Comparison of ENCODE assay signal across 1 cellular context in genomic region chr3:81985996-81986723, GRCh38.
A peak's percentile ranks its signal among the peaks of the same experiment; 100 is the strongest.
TF ChIP-seq lines count a peak whose summit lies in the region.

No MANE protein-coding gene starts in this region.

TF ChIP-seq in HepG2, 621 proteins besides CTCF, POLR2A, EP300 and RAD21 (continued from another document and continues in another):
- TF ChIP-seq, protein P1, sequence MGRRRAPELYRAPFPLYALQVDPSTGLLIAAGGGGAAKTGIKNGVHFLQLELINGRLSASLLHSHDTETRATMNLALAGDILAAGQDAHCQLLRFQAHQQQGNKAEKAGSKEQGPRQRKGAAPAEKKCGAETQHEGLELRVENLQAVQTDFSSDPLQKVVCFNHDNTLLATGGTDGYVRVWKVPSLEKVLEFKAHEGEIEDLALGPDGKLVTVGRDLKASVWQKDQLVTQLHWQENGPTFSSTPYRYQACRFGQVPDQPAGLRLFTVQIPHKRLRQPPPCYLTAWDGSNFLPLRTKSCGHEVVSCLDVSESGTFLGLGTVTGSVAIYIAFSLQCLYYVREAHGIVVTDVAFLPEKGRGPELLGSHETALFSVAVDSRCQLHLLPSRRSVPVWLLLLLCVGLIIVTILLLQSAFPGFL (CRISPR knock-in tag; IDR thresholded peaks at IDR 0.05), result no peak
- TF ChIP-seq AKNA (CRISPR knock-in tag; IDR thresholded peaks at IDR 0.05; ENCODE audit: borderline replicate concordance) (0 out of 2 replicates have a peak, but pooled peaks have one; percentile 37), KLF12 (CRISPR knock-in tag; IDR thresholded peaks at IDR 0.05; ENCODE audit: borderline replicate concordance) (no peak), SOX5 (CRISPR knock-in tag; IDR thresholded peaks at IDR 0.05; ENCODE audit: borderline replicate concordance) (peak; percentile 29; the same call in 1 of the 2 replicates), MAZ (IDR thresholded peaks at IDR 0.05; ENCODE audit: borderline replicate concordance, low read depth, low read length) (0 out of 2 replicates have a peak, but pooled peaks have one; percentile 10), MAZ (CRISPR knock-in tag; IDR thresholded peaks at IDR 0.05; ENCODE audit: low read depth) (no peak), HNRNPLL (IDR thresholded peaks at IDR 0.05; ENCODE audit: low read depth, low read length, poor library complexity, severe bottlenecking) (no peak), ATF6 (CRISPR knock-in tag; conservative IDR thresholded peaks at IDR 0.05) (no peak), TEF (CRISPR knock-in tag; IDR thresholded peaks at IDR 0.05) (no peak), SSRP1 (CRISPR knock-in tag; IDR thresholded peaks at IDR 0.05) (no peak), ZNF337 (CRISPR knock-in tag; IDR thresholded peaks at IDR 0.05; ENCODE audit: borderline replicate concordance, low read depth) (no peak), ZNF484 (CRISPR knock-in tag; IDR thresholded peaks at IDR 0.05; ENCODE audit: borderline replicate concordance, low read depth) (no peak), IRF2 (CRISPR knock-in tag; IDR thresholded peaks at IDR 0.05) (0 out of 2 replicates have a peak, but pooled peaks have one; percentile 21), SAFB2 (CRISPR knock-in tag; IDR thresholded peaks at IDR 0.05; ENCODE audit: borderline replicate concordance, low read depth) (no peak), SMARCC2 (IDR thresholded peaks at IDR 0.05) (no peak), ZBTB10 (CRISPR knock-in tag; IDR thresholded peaks at IDR 0.05; ENCODE audit: borderline replicate concordance) (no peak), E2F2 (CRISPR knock-in tag; IDR thresholded peaks at IDR 0.05; ENCODE audit: borderline replicate concordance) (no peak), ZC3H4 (CRISPR knock-in tag; IDR thresholded peaks at IDR 0.05; ENCODE audit: borderline replicate concordance) (no peak; the same call in 1 of the 2 replicates), ZNF7 (CRISPR knock-in tag; IDR thresholded peaks at IDR 0.05) (no peak), PLRG1 (conservative IDR thresholded peaks at IDR 0.05) (no peak), NRL (CRISPR knock-in tag; IDR thresholded peaks at IDR 0.05; ENCODE audit: borderline replicate concordance) (no peak), JUN (CRISPR knock-in tag; IDR thresholded peaks at IDR 0.05) (no peak), ZSCAN30 (CRISPR knock-in tag; IDR thresholded peaks at IDR 0.05) (no peak), ZNF557 (CRISPR knock-in tag; IDR thresholded peaks at IDR 0.05) (no peak; the same call in 1 of the 2 replicates), IKZF4 (CRISPR knock-in tag; IDR thresholded peaks at IDR 0.05; ENCODE audit: borderline replicate concordance, low read depth, not compliant biosample characterization) (no peak), NFKBIZ (CRISPR knock-in tag; IDR thresholded peaks at IDR 0.05) (no peak), GRHL1 (CRISPR knock-in tag; conservative IDR thresholded peaks at IDR 0.05) (no peak), ZFP36L2 (CRISPR knock-in tag; IDR thresholded peaks at IDR 0.05) (no peak), JUNB (CRISPR knock-in tag; IDR thresholded peaks at IDR 0.05; ENCODE audit: borderline replicate concordance) (no peak), MZF1 (CRISPR knock-in tag; IDR thresholded peaks at IDR 0.05; ENCODE audit: borderline replicate concordance) (no peak), TEAD2 (CRISPR knock-in tag; IDR thresholded peaks at IDR 0.05) (no peak), ZMYM2 (CRISPR knock-in tag; IDR thresholded peaks at IDR 0.05) (no peak), NR3C1 (CRISPR knock-in tag; IDR thresholded peaks at IDR 0.05) (no peak), CEBPG (CRISPR knock-in tag; IDR thresholded peaks at IDR 0.05) (peak; percentile 25), HDAC6 (IDR thresholded peaks at IDR 0.05; ENCODE audit: low read depth, low read length) (no peak), ZNF124 (CRISPR knock-in tag; IDR thresholded peaks at IDR 0.05) (0 out of 2 replicates have a peak, but pooled peaks have one; percentile 43), PPARG (CRISPR knock-in tag; conservative IDR thresholded peaks at IDR 0.05) (no peak)
- TF ChIP-seq, protein P2, sequence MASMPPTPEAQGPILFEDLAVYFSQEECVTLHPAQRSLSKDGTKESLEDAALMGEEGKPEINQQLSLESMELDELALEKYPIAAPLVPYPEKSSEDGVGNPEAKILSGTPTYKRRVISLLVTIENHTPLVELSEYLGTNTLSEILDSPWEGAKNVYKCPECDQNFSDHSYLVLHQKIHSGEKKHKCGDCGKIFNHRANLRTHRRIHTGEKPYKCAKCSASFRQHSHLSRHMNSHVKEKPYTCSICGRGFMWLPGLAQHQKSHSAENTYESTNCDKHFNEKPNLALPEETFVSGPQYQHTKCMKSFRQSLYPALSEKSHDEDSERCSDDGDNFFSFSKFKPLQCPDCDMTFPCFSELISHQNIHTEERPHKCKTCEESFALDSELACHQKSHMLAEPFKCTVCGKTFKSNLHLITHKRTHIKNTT (CRISPR knock-in tag; IDR thresholded peaks at IDR 0.05), result no peak
- TF ChIP-seq, protein P3, sequence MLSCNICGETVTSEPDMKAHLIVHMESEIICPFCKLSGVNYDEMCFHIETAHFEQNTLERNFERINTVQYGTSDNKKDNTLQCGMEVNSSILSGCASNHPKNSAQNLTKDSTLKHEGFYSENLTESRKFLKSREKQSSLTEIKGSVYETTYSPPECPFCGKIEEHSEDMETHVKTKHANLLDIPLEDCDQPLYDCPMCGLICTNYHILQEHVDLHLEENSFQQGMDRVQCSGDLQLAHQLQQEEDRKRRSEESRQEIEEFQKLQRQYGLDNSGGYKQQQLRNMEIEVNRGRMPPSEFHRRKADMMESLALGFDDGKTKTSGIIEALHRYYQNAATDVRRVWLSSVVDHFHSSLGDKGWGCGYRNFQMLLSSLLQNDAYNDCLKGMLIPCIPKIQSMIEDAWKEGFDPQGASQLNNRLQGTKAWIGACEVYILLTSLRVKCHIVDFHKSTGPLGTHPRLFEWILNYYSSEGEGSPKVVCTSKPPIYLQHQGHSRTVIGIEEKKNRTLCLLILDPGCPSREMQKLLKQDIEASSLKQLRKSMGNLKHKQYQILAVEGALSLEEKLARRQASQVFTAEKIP (CRISPR knock-in tag; IDR thresholded peaks at IDR 0.05; ENCODE audit: borderline replicate concordance), result no peak
- TF ChIP-seq, protein P4, sequence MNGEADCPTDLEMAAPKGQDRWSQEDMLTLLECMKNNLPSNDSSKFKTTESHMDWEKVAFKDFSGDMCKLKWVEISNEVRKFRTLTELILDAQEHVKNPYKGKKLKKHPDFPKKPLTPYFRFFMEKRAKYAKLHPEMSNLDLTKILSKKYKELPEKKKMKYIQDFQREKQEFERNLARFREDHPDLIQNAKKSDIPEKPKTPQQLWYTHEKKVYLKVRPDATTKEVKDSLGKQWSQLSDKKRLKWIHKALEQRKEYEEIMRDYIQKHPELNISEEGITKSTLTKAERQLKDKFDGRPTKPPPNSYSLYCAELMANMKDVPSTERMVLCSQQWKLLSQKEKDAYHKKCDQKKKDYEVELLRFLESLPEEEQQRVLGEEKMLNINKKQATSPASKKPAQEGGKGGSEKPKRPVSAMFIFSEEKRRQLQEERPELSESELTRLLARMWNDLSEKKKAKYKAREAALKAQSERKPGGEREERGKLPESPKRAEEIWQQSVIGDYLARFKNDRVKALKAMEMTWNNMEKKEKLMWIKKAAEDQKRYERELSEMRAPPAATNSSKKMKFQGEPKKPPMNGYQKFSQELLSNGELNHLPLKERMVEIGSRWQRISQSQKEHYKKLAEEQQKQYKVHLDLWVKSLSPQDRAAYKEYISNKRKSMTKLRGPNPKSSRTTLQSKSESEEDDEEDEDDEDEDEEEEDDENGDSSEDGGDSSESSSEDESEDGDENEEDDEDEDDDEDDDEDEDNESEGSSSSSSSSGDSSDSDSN (CRISPR knock-in tag; IDR thresholded peaks at IDR 0.05), result no peak
